Comparison of ENCODE assay signal across 8 cellular contexts in genomic region chr12:109899783-109900751, GRCh38. TPM values are rescaled to one million over a fixed set of nuclear protein-coding genes. Genes with fewer than 3 reads are reported as not detected.
DNase-seq lines count a peak whose midpoint lies in the region; ATAC-seq and TF ChIP-seq lines count a peak whose summit lies in the region.

Gene TCHP, plus strand, starts transcription at chr12:109900274. Its CDS starts 2,753 bp downstream, at chr12:109903027.

- peak within 1 kb of the TSS; percentile 83 for H3K4me3 ChIP-seq in AG04450 (ENCODE audit: low read depth, low read length)

- TF ChIP-seq CTCF in AG04450 (IDR thresholded peaks at IDR 0.05; ENCODE audit: low read depth, low read length): peak; percentile 46

- H3K27ac Mint-ChIP-seq in activated CD4-positive, alpha-beta T cell treated with anti-CD3 and anti-CD28 coated beads, Interleukin-2, amount 10 ng/mL, durations not matched to agents 7 days and 5 days: peak within 1 kb of the TSS; percentile 97

- peak within 1 kb of the TSS; percentile 86 for H3K27ac ChIP-seq in AG04450 (ENCODE audit: low read depth, low read length)

- H3K4me3 Mint-ChIP-seq in activated CD4-positive, alpha-beta T cell treated with anti-CD3 and anti-CD28 coated beads, Interleukin-2, amount 10 ng/mL, durations not matched to agents 7 days and 5 days: peak within 1 kb of the TSS; percentile 96

- peaks cover 17% of the 10 kb centered on the region for H3K36me3 Mint-ChIP-seq in activated CD4-positive, alpha-beta T cell treated with anti-CD3 and anti-CD28 coated beads, Interleukin-2, amount 10 ng/mL, durations not matched to agents 7 days and 5 days (ENCODE audit: low read depth)

- H3K27me3 ChIP-seq in AG04450 (ENCODE audit: control insufficient read depth, insufficient read depth, low read length): no peaks in the 10 kb centered on the region

- no peaks in the 10 kb centered on the region for H3K9me3 Mint-ChIP-seq in activated CD4-positive, alpha-beta T cell treated with anti-CD3 and anti-CD28 coated beads, Interleukin-2, amount 10 ng/mL, durations not matched to agents 7 days and 5 days

- ATAC-seq in GM18909 (IDR thresholded peaks at IDR 0.05; ENCODE audit: poor library complexity, unreplicated experiment): peak; percentile 78
- peak; percentile 68 for ATAC-seq in HG03439 (IDR thresholded peaks at IDR 0.05; ENCODE audit: unreplicated experiment)
- peak; percentile 97 for ATAC-seq in left lobe of liver

- no peaks in the 10 kb centered on the region; the same call in 1 of the 2 replicates for H3K9me3 ChIP-seq in AG04450 (ENCODE audit: control insufficient read depth, insufficient read depth, low read length)

- H3K4me1 Mint-ChIP-seq in activated CD4-positive, alpha-beta T cell treated with anti-CD3 and anti-CD28 coated beads, Interleukin-2, amount 10 ng/mL, durations not matched to agents 7 days and 5 days: peaks cover 19% of the 10 kb centered on the region

- CTCF ChIA-PET in AG04450 (lab: Charles Lee): interaction anchor here (1.6 to 2.4 kb wide), 3 partner anchors 47 to 94 kb away, joined by 5 to 10 read pairs (median 9); no protein-coding TSS in a partner anchor
- CTCF ChIA-PET in activated CD4-positive, alpha-beta T cell treated with anti-CD3 and anti-CD28 coated beads, Interleukin-2, amount 10 ng/mL, durations not matched to agents 7 days and 5 days (lab: Charles Lee): interaction anchor here (1.5 to 2.2 kb wide), 3 partner anchors 10 to 51 kb away, joined by 4 to 5 read pairs (median 5); no protein-coding TSS in a partner anchor

- H3K27me3 Mint-ChIP-seq in activated CD4-positive, alpha-beta T cell treated with anti-CD3 and anti-CD28 coated beads, Interleukin-2, amount 10 ng/mL, durations not matched to agents 7 days and 5 days: no peaks in the 10 kb centered on the region

- peak; percentile 64 for DNase-seq in AG04450 (ENCODE audit: low read depth, low spot score)
- peak; percentile 71 to 90 for DNase-seq in NCI-H526 (lab: John Stamatoyannopoulos, UW)
- DNase-seq in activated CD4-positive, alpha-beta T cell treated with anti-CD3 and anti-CD28 coated beads, Interleukin-2, amount 10 ng/mL, durations not matched to agents 7 days and 5 days: peak; percentile 83
- DNase-seq in dedifferentiated amniotic fluid mesenchymal stem cell (ENCODE audit: extremely low spot score): peak; percentile 82
- DNase-seq in left lobe of liver (ENCODE audit: low spot score): peak; percentile 91
- DNase-seq in stimulated activated CD4-positive, alpha-beta T cell treated with anti-CD3 and anti-CD28 coated beads, Interleukin-2, amount 100 ng/mL, for 24 hours: peak; percentile 75 to 78

- POLR2A ChIA-PET in AG04450 (lab: Yijun Ruan, JAX): interaction anchor here (1.2 kb wide), 1 partner anchor 12 kb away, joined by 8 read pairs; no protein-coding TSS in a partner anchor
- POLR2A ChIA-PET in activated CD4-positive, alpha-beta T cell treated with anti-CD3 and anti-CD28 coated beads, Interleukin-2, amount 10 ng/mL, durations not matched to agents 7 days and 5 days (lab: Charles Lee): interaction anchor here (0.5 kb wide), 1 partner anchor 50 kb away, joined by 3 read pairs; no protein-coding TSS in a partner anchor

RNA-seq across cellular contexts. Expression of gene TCHP, which starts in this region (rescaled TPM):
- polyA plus RNA-seq in AG04450 (2011; rRNA removed): 7.6 and 9.1 TPM in 2 replicates
- 4.5 and 6.4 TPM in 2 replicates for polyA minus RNA-seq in AG04450 (2011; rRNA and poly(A)+ RNA removed)
- total RNA-seq in activated CD4-positive, alpha-beta T cell treated with anti-CD3 and anti-CD28 coated beads, Interleukin-2, amount 10 ng/mL, durations not matched to agents 7 days and 5 days: 10 to 100 TPM; 27.9 to 36.0 TPM
- 7.7 TPM for total RNA-seq in left lobe of liver

Comparison
In these comparisons a context has a peak if more than half of its experiments do, and no peak if none do; other contexts are left out.
1. Peak in every context shown above with its lines: DNase-seq, ATAC-seq, H3K4me3 ChIP-seq and H3K27ac ChIP-seq.